Comparison of ENCODE assay signal across 8 cellular contexts in genomic region chr1:234486858-234487830, GRCh38. TPM values are rescaled to one million over a fixed set of nuclear protein-coding genes. Genes with fewer than 3 reads are reported as not detected.
A peak's percentile ranks its signal among the peaks of the same experiment; 100 is the strongest.
DNase-seq lines count a peak whose midpoint lies in the region; ATAC-seq, FAIRE-seq and TF ChIP-seq lines count a peak whose summit lies in the region.

No MANE protein-coding gene starts in this region.

- intact Hi-C loops in CD8-positive, alpha-beta T cell (cut with DNase I, micrococcal nuclease) = no loop called here
- intact Hi-C loops in aorta (cut with DNase I) = no loop called here

- CTCF ChIA-PET in CD8-positive, alpha-beta T cell (lab: Charles Lee) = interaction anchor here (0.6 to 1.8 kb wide), 8 partner anchors 9 to 937 kb away, joined by 3 to 8 read pairs (median 4); no protein-coding TSS in a partner anchor

- H3K27me3 ChIP-seq in CD8-positive, alpha-beta T cell (ENCODE audit: insufficient read depth, low read length) = no peaks in the 10 kb centered on the region
- H3K27me3 ChIP-seq in aorta (ENCODE audit: control insufficient read depth in 1 of 2, insufficient read depth in 2 of 2, low read length in 1 of 2) = no peaks in the 10 kb centered on the region

- H3K27ac Mint-ChIP-seq in CD8-positive, alpha-beta T cell = no peak overlapping the region

- no peaks in the 10 kb centered on the region for H3K36me3 ChIP-seq in CD8-positive, alpha-beta T cell (ENCODE audit: insufficient read depth, low read length)
- H3K36me3 ChIP-seq in aorta (ENCODE audit: control insufficient read depth in 1 of 2, insufficient read depth in 2 of 2, low read length in 1 of 2) = no peaks in the 10 kb centered on the region

- no peaks in the 10 kb centered on the region for H3K36me3 Mint-ChIP-seq in CD8-positive, alpha-beta T cell

- H3K4me1 ChIP-seq in CD8-positive, alpha-beta T cell (ENCODE audit: insufficient read depth, low read length) = no peaks in the 10 kb centered on the region
- H3K4me1 ChIP-seq in aorta (ENCODE audit: control insufficient read depth in 1 of 2, insufficient read depth in 2 of 2, low read length in 2 of 2) = peaks cover 0 to 5% of the 10 kb centered on the region in 2 donors

- no peak for DNase-seq in CD8-positive, alpha-beta T cell
- peak; percentile 70 for DNase-seq in HCEC 1CT
- peak; percentile 24 for DNase-seq in RCC 7860 (ENCODE audit: low spot score)
- DNase-seq in medulla oblongata (ENCODE audit: extremely low spot score) = peak; percentile 88
- DNase-seq in aorta = no peak
- DNase-seq in activated gamma-delta T cell (lab: John Stamatoyannopoulos, UW) = no peak

- ATAC-seq in CD8-positive, alpha-beta T cell = no peak
- peak; percentile 83 for ATAC-seq in aorta (ENCODE audit: low FRiP score)
- no peak for ATAC-seq in GM18868 (IDR thresholded peaks at IDR 0.05; ENCODE audit: unreplicated experiment)

- WGBS in aorta, 2 donors = 27 to 28% methylated on average over 12 of the region's 12 CpGs

- H3K27me3 Mint-ChIP-seq in CD8-positive, alpha-beta T cell (ENCODE audit: low read depth) = peaks cover 6% of the 10 kb centered on the region

- H3K4me1 Mint-ChIP-seq in CD8-positive, alpha-beta T cell (ENCODE audit: low read depth) = peaks cover 21% of the 10 kb centered on the region

- no peak for FAIRE-seq in RCC 7860 (lab: Jason Lieb, UNC)

- H3K9me3 ChIP-seq in CD8-positive, alpha-beta T cell (ENCODE audit: low read length) = no peaks in the 10 kb centered on the region
- H3K9me3 ChIP-seq in aorta (ENCODE audit: control insufficient read depth, low read length) = no peaks in the 10 kb centered on the region

- H3K4me3 Mint-ChIP-seq in CD8-positive, alpha-beta T cell = peak overlapping the region; percentile 36

- H3K4me3 ChIP-seq in CD8-positive, alpha-beta T cell (ENCODE audit: low read depth, low read length) = no peak overlapping the region
- no peak overlapping the region for H3K4me3 ChIP-seq in aorta (ENCODE audit: low read length in 2 of 2)

- no peaks in the 10 kb centered on the region for H3K9me3 Mint-ChIP-seq in CD8-positive, alpha-beta T cell

- POLR2A ChIA-PET in CD8-positive, alpha-beta T cell (lab: Charles Lee) = interaction anchor here (1.3 kb wide), 1 partner anchor 10 kb away, joined by 7 read pairs; no protein-coding TSS in a partner anchor

- no peak for TF ChIP-seq CTCF in CD8-positive, alpha-beta T cell (IDR thresholded peaks at IDR 0.05)

- no peak overlapping the region for H3K27ac ChIP-seq in CD8-positive, alpha-beta T cell (ENCODE audit: low read depth, low read length)
- peak overlapping the region; percentile 50 for H3K27ac ChIP-seq in cingulate gyrus (ENCODE audit: low read depth, low read length)
- no peak overlapping the region for H3K27ac ChIP-seq in aorta (ENCODE audit: low read depth in 1 of 2, low read length in 2 of 2)

RNA-seq across cellular contexts. Expression of gene TARBP1, which starts 8.2 kb away (rescaled TPM):
- total RNA-seq in CD8-positive, alpha-beta T cell = 10 to 100 TPM; 38.2 to 39.5 TPM
- 10 to 100 TPM; 12.4 to 23.2 TPM for total RNA-seq in aorta
- polyA plus RNA-seq in aorta = 10 to 100 TPM in 1 of 2 donors, 1 to 10 TPM in 1; 3.1 to 16.1 TPM

Comparison
In these comparisons a context has a peak if more than half of its experiments do, and no peak if none do; other contexts are left out.
1. DNase-seq: peak in HCEC 1CT (single experiment), RCC 7860 (single experiment) and medulla oblongata (single experiment); none in CD8-positive, alpha-beta T cell (0 of 7), aorta (0 of 2) and activated gamma-delta T cell (single experiment).